8 cellular contexts compared by ENCODE assay signal in genomic region chr12:100154472-100155247, GRCh38. TPM values are rescaled to one million over a fixed set of nuclear protein-coding genes. Genes with fewer than 3 reads are reported as not detected.
DNase-seq lines count a peak whose midpoint lies in the region; ATAC-seq and TF ChIP-seq lines count a peak whose summit lies in the region.

No MANE protein-coding gene starts in this region.

- H3K4me1 ChIP-seq in SJSA1 (replicated peaks): no peaks in the 10 kb centered on the region
- no peaks in the 10 kb centered on the region for H3K4me1 ChIP-seq in cardiac muscle cell (ENCODE audit: low read depth)

- intact Hi-C loops in sciatic nerve (cut with DNase I): no loop called here

- H3K36me3 ChIP-seq in SJSA1 (no peaks in the 10 kb centered on the region), cardiac muscle cell (no peaks in the 10 kb centered on the region)

- DNase-seq in CD1c-positive myeloid dendritic cell (ENCODE audit: extremely low spot score) (peak; percentile 78), SJSA1 (ENCODE audit: low read depth in 1 of 2, low spot score in 2 of 2) (peak; percentile 45 to 71), cardiac muscle cell (ENCODE audit: low read depth in 1 of 2, low spot score in 1 of 2) (peak; percentile 62 to 73), sciatic nerve (ENCODE audit: low spot score) (peak; percentile 77), DMS79 treated with DMSO at 0.1 percent for 48 hours (lab: John Stamatoyannopoulos, UW) (no peak)
- DNase-seq in activated naive CD4-positive, alpha-beta T cell treated with Interleukin-2 at 50 U/mL for 16 hours: peak; percentile 79

- H3K27me3 ChIP-seq in SJSA1 (replicated peaks) (no peaks in the 10 kb centered on the region), cardiac muscle cell (no peaks in the 10 kb centered on the region)

- H3K27ac ChIP-seq in SJSA1: no peak overlapping the region
- no peak overlapping the region for H3K27ac ChIP-seq in cardiac muscle cell

- H3K9me3 ChIP-seq in SJSA1 (replicated peaks) (no peaks in the 10 kb centered on the region), cardiac muscle cell (ENCODE audit: low read depth) (no peaks in the 10 kb centered on the region)

- TF ChIP-seq CTCF in cardiac muscle cell (IDR thresholded peaks at IDR 0.05; ENCODE audit: low read depth, low read length): peak; percentile 98

- no peak overlapping the region for H3K4me3 ChIP-seq in SJSA1
- H3K4me3 ChIP-seq in cardiac muscle cell: no peak overlapping the region

- ATAC-seq in GM19043 (IDR thresholded peaks at IDR 0.05; ENCODE audit: low read depth, unreplicated experiment): peak; percentile 73
- peak; percentile 82 for ATAC-seq in HG03469 (IDR thresholded peaks at IDR 0.05; ENCODE audit: unreplicated experiment)
- ATAC-seq in sciatic nerve: peak; percentile 29

RNA-seq across cellular contexts. Expression of gene BLTP3B, which starts 12.0 kb away (rescaled TPM):
- total RNA-seq in SJSA1 (2014; rRNA removed; shearing (Covaris generic)): 17.4 and 33.7 TPM in 2 replicates
- 13.9 and 21.9 TPM in 2 replicates for total RNA-seq in cardiac muscle cell
- polyA plus RNA-seq in cardiac muscle cell: 14.1 and 20.9 TPM in 2 replicates
- 40.4 TPM for total RNA-seq in sciatic nerve

RNA-seq across cellular contexts. Expression of gene ACTR6, which starts 46.0 kb away (rescaled TPM):
- total RNA-seq in SJSA1 (2014; rRNA removed; shearing (Covaris generic)): 20.3 and 44.6 TPM in 2 replicates
- total RNA-seq in cardiac muscle cell (10.1 and 15.8 TPM in 2 replicates), sciatic nerve (32.3 TPM)
- 28.0 and 32.9 TPM in 2 replicates for polyA plus RNA-seq in cardiac muscle cell

Comparison
In these comparisons a context has a peak if more than half of its experiments do, and no peak if none do; other contexts are left out.
1. ATAC-seq: peak in every context shown above with its lines; median percentile 82 in HG03469; 73 in GM19043; 29 in sciatic nerve.